ENCODE assay signal across 20 cellular contexts in the genomic region with DNA sequence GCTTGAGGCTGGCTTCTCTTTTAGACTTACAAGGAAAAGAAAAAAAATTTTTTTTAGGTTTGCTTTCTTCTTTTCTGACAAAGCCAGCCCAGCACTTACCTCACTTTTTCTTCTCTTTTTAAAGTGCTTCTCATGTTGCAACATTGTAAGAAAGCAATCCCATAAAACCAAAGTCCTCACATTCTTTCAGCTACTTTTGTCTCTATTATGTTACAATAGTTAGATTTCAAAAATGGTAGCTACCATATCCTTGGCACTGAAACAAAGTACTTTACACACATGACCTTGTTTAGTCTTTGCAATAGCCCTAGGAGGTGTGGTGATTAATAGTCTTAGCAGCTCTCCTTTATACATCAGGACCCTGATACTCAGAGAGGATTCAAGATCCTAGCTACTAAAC. TPM values are rescaled to one million over a fixed set of nuclear protein-coding genes. Genes with fewer than 3 reads are reported as not detected.
"Had no signal": no experiment of that assay in that cellular context is flagged by ENCODE, and none has a peak within 500 bp of the region (broad histone marks: within the 10 kb centered on the region; RNA-seq: fewer than 3 reads in every experiment).

No MANE protein-coding gene starts in this region.

- H3K36me3 Mint-ChIP-seq: type B pancreatic cell had no signal

- H3K27ac Mint-ChIP-seq: activated CD8-positive, alpha-beta memory T cell treated with anti-CD3 and anti-CD28 coated beads, Interleukin-2, amount 10 ng/mL, durations not matched to agents 7 days and 5 days; activated naive CD4-positive, alpha-beta T cell treated with anti-CD3 and anti-CD28 coated beads, Interleukin-2, amount 50 U/mL, for 72 hours; naive thymus-derived CD4-positive, alpha-beta T cell; T-helper 2 cell treated with Interferon-gamma antibody and Interleukin-4, amounts not matched to agents 5 μg/mL and 100 μg/mL, for 36 hours; type B pancreatic cell had no signal

- H3K4me3 ChIP-seq: gastroesophageal sphincter had no signal

- H3K9me3 Mint-ChIP-seq: type B pancreatic cell had no signal

- H3K4me1 ChIP-seq: gastroesophageal sphincter had no signal

- H3K4me3 Mint-ChIP-seq: activated CD8-positive, alpha-beta memory T cell treated with anti-CD3 and anti-CD28 coated beads, Interleukin-2, amount 10 ng/mL, durations not matched to agents 7 days and 5 days; activated T-cell treated with anti-CD3 and anti-CD28 coated beads, Interleukin-2, amount 50 U/mL, for 4 hours; naive thymus-derived CD4-positive, alpha-beta T cell; T-helper 2 cell treated with Interferon-gamma antibody and Interleukin-4, amounts not matched to agents 5 μg/mL and 100 μg/mL, for 36 hours; type B pancreatic cell had no signal

- H3K9me3 ChIP-seq: gastroesophageal sphincter, neutrophil had no signal

- ATAC-seq: activated CD8-positive, alpha-beta memory T cell treated with anti-CD3 and anti-CD28 coated beads, Interleukin-2, amount 10 ng/mL, durations not matched to agents 7 days and 5 days; activated naive CD4-positive, alpha-beta T cell treated with anti-CD3 and anti-CD28 coated beads, Interleukin-2, amount 50 U/mL, for 72 hours; activated T-cell treated with anti-CD3 and anti-CD28 coated beads, Interleukin-2, amount 50 U/mL, for 4 hours; gastroesophageal sphincter; naive thymus-derived CD4-positive, alpha-beta T cell; right cardiac atrium had no signal

- FAIRE-seq: bronchial epithelial cell had no signal

- DNase-seq: activated CD4-positive, alpha-beta T cell treated with anti-CD3 and anti-CD28 coated beads, Interleukin-2, amount 50 U/mL, for 4 hours; activated CD4-positive, CD25-positive, alpha-beta regulatory T cell treated with anti-CD3 and anti-CD28 coated beads, Interleukin-2, amount 50 U/mL, for 72 hours; activated CD8-positive, alpha-beta memory T cell treated with anti-CD3 and anti-CD28 coated beads, Interleukin-2, amount 10 ng/mL, durations not matched to agents 7 days and 5 days; activated effector memory CD4-positive, alpha-beta T cell treated with anti-CD3 and anti-CD28 coated beads, Interleukin-2, amount 50 U/mL, for 16 hours; activated T-cell treated with anti-CD3 and anti-CD28 coated beads, Interleukin-2, amount 50 U/mL, for 4 hours; kidney glomerular epithelial cell; naive thymus-derived CD4-positive, alpha-beta T cell; posterior cingulate gyrus; right cardiac atrium; stimulated activated CD4-positive, alpha-beta T cell treated with anti-CD3 and anti-CD28 coated beads, Interleukin-2, amount 100 ng/mL, for 24 hours; stimulated activated naive CD4-positive, alpha-beta T cell; SW 1271 had no signal

- H3K27me3 Mint-ChIP-seq: type B pancreatic cell had no signal

- H3K36me3 ChIP-seq: gastroesophageal sphincter, neutrophil had no signal

- H3K27ac ChIP-seq: gastroesophageal sphincter, neutrophil had no signal

RNA-seq across cellular contexts. Expression of a gene that starts 23.5 kb away (rescaled TPM):
- total RNA-seq: activated CD8-positive, alpha-beta memory T cell treated with anti-CD3 and anti-CD28 coated beads, Interleukin-2, amount 10 ng/mL, durations not matched to agents 7 days and 5 days; activated naive CD4-positive, alpha-beta T cell treated with anti-CD3 and anti-CD28 coated beads, Interleukin-2, amount 50 U/mL, for 72 hours; activated T-cell treated with anti-CD3 and anti-CD28 coated beads, Interleukin-2, amount 50 U/mL, for 4 hours; bronchial epithelial cell; fibroblast of lung; lung microvascular endothelial cell; naive thymus-derived CD4-positive, alpha-beta T cell had no signal
- polyA plus RNA-seq: fibroblast of lung; naive thymus-derived CD4-positive, alpha-beta T cell had no signal
